35 cellular contexts compared by ENCODE assay signal in the genomic region with DNA sequence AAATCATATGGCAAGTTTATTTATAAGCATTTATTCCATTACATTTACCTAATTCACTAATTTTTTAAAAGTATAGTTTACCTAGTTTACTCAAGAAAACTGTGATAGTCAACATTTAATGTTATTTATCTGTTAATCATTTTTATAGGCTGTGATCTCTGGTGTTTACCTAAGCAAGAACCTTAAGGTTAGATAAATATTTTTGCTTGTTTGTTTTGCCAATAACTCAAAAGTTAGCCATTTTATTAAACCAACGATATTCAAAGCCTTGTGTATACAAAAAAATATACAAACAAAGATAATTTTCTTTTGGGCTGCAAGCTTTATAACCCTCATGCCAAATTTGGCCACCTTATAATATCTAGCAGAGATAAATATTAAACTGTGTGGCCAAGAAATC.
"Had no signal": no experiment of that assay in that cellular context is flagged by ENCODE, and none has a peak within 500 bp of the region (broad histone marks: within the 10 kb centered on the region; RNA-seq: fewer than 3 reads in every experiment).

No MANE protein-coding gene starts in this region.

- H3K9me3 ChIP-seq: MG63 had no signal

- DNase-seq: Karpas-422, Kasumi-1, MG63, MM.1S, MV-4-11, NCI-H1048, NCI-H1092, NCI-H1092 treated with DMSO at 0.1 percent for 48 hours, NCI-H1105, NCI-H1105 treated with DMSO at 0.1 percent for 48 hours, NCI-H1417, NCI-H1417 treated with DMSO at 0.1 percent for 48 hours, NCI-H1436, NCI-H1436 treated with DMSO at 0.1 percent for 48 hours, NCI-H146, NCI-H1694, NCI-H1694 treated with DMSO at 0.1 percent for 48 hours, NCI-H187, NCI-H187 treated with DMSO at 0.1 percent for 48 hours, NCI-H1930, NCI-H2029, NCI-H2029 treated with DMSO at 0.1 percent for 48 hours, NCI-H2081, NCI-H2081 treated with DMSO at 0.1 percent for 48 hours, NCI-H2107, NCI-H2171, NCI-H2171 treated with DMSO at 0.1 percent for 48 hours, NCI-H2227 treated with DMSO at 0.1 percent for 48 hours, NCI-H226, NCI-H345, NCI-H446, NCI-H446 treated with DMSO at 0.1 percent for 48 hours, NCI-H510A, NCI-H510A treated with DMSO at 0.1 percent for 48 hours, NCI-H524 had no signal

- H3K4me3 ChIP-seq: MG63 had no signal

- H3K27me3 ChIP-seq: MG63 had no signal

- H3K36me3 ChIP-seq: MG63 had no signal
